18 cellular contexts compared by ENCODE assay signal in the genomic region with DNA sequence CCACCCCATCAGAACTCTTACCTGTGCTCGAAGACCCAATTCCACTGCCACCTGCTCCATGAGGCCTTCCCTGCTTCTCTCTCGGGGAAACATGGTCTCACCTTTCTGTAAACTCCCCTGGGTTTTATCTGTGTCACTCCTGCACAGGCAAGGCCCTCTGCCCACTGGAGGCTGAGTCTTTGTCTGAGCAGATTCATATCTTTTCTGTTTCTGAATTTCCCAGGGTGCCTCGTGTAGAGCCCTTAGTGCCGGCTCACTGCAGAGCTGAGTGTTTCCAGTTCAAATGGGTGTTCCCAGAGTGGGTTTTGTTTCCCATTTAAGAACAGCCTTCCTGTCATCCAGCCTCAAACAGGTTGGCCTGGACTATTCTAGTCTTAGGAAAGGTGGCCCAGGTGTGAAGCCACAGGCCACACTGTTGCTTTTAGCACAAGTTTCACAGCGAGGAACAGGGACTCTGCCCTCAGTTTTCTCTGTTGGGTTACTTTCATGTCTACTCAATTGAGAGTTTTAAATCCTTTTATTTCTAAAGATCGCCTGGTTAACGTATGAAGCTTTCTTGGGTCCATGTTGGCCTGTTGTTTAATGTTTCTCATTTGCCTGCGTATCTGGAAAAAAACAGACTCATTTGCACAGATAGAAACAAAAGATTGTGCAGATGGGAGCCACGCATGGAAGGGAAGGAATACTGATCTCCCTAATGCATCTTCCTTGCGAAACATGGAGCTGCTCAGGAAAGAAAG.
A peak's percentile ranks its signal among the peaks of the same experiment; 100 is the strongest.
DNase-seq lines count a peak whose midpoint lies in the region; ATAC-seq, FAIRE-seq and TF ChIP-seq lines count a peak whose summit lies in the region.
"Had no signal": no experiment of that assay in that cellular context is flagged by ENCODE, and none has a peak within 500 bp of the region (broad histone marks: within the 10 kb centered on the region; RNA-seq: fewer than 3 reads in every experiment).

No MANE protein-coding gene starts in this region.

- peaks cover 7% of the 10 kb centered on the region for H3K4me1 Mint-ChIP-seq in progenitor cell of endocrine pancreas (ENCODE audit: low read depth)

- H3K27me3 ChIP-seq in MM.1S (replicated peaks; ENCODE audit: insufficient read depth, low read length) (no peaks in the 10 kb centered on the region), K562 (ENCODE audit: control insufficient read depth in 2 of 2, insufficient read depth in 2 of 2, low read length in 2 of 2) (no peaks in the 10 kb centered on the region), stomach (no peaks in the 10 kb centered on the region)
- H3K27me3 ChIP-seq: neutrophil, testis had no signal

- H3K4me3 Mint-ChIP-seq in progenitor cell of endocrine pancreas (ENCODE audit: low read depth): no peak overlapping the region

- H3K4me3 ChIP-seq in MM.1S (ENCODE audit: low read length) (no peak overlapping the region), K562 (no peak overlapping the region), stomach (no peak overlapping the region)
- H3K4me3 ChIP-seq: left ventricle myocardium inferior, testis had no signal

- H3K9ac ChIP-seq in MM.1S (ENCODE audit: low read length) (peak overlapping the region; percentile 11; the same call in 1 of the 2 replicates), K562 (ENCODE audit: insufficient read depth in 1 of 2, low read depth in 2 of 2, low read length in 2 of 2) (peak overlapping the region in 1 of 2 experiments; percentile 37; a peak in 1 of 4 replicates)

- no peaks in the 10 kb centered on the region for H3K9me3 Mint-ChIP-seq in progenitor cell of endocrine pancreas (ENCODE audit: low read depth)

- H3K9me2 ChIP-seq in MM.1S (replicated peaks; ENCODE audit: insufficient read depth, low read length): no peaks in the 10 kb centered on the region

- H3K79me2 ChIP-seq in MM.1S (ENCODE audit: low read length) (peaks cover 69% of the 10 kb centered on the region), K562 (ENCODE audit: control insufficient read depth, insufficient read depth, low read length) (no peaks in the 10 kb centered on the region)

- H3K27me3 Mint-ChIP-seq in progenitor cell of endocrine pancreas: no peaks in the 10 kb centered on the region

- TF ChIP-seq EP300 in K562 (IDR thresholded peaks at IDR 0.05; ENCODE audit: low read length): no peak
- TF ChIP-seq EP300 in stomach (IDR thresholded peaks at IDR 0.05): no peak

- TF ChIP-seq CTCF in MM.1S (IDR thresholded peaks at IDR 0.05; ENCODE audit: low read length) (no peak), K562 (IDR thresholded peaks at IDR 0.05 in 2 of 3, conservative IDR thresholded peaks at IDR 0.05 in 1 of 3; ENCODE audit: insufficient read depth in 2 of 3, low read depth in 1 of 3, low read length in 3 of 3) (no peak), progenitor cell of endocrine pancreas (IDR thresholded peaks at IDR 0.05; ENCODE audit: unreplicated experiment) (no peak), stomach (IDR thresholded peaks at IDR 0.05) (no peak)

- H4K20me1 ChIP-seq in MM.1S (ENCODE audit: insufficient read depth, low read length) (no peaks in the 10 kb centered on the region), K562 (replicated peaks; ENCODE audit: control insufficient read depth, insufficient read depth, low read length) (peaks cover 30% of the 10 kb centered on the region; the same call in 1 of the 2 replicates)

- H3F3A ChIP-seq in MM.1S (ENCODE audit: insufficient read depth, low read length): peaks cover 18% of the 10 kb centered on the region

- peaks cover 68% of the 10 kb centered on the region for H3K4me1 ChIP-seq in MM.1S (ENCODE audit: low read length)
- peaks cover 11 to 31% of the 10 kb centered on the region in 2 experiments for H3K4me1 ChIP-seq in K562 (replicated peaks in 1 of 2; ENCODE audit: control insufficient read depth in 2 of 2, insufficient read depth in 2 of 2, low read length in 2 of 2)
- H3K4me1 ChIP-seq in stomach: peaks cover 0 to 27% (median 12%) of the 10 kb centered on the region in 4 donors

- ATAC-seq in K562 (peak; percentile 61), HG02571 (IDR thresholded peaks at IDR 0.05; ENCODE audit: unreplicated experiment) (no peak)
- ATAC-seq: Right ventricle myocardium inferior had no signal

- peak; percentile 15 for FAIRE-seq in K562 (lab: Jason Lieb, UNC)
- FAIRE-seq: A204.1 had no signal

- CTCF ChIA-PET in K562 (lab: Yijun Ruan, JAX; ENCODE audit: low intra/inter-chr PET ratio): no interaction called here

- H3K4me2 ChIP-seq in MM.1S (ENCODE audit: low read depth, low read length): peak overlapping the region; percentile 33
- H3K4me2 ChIP-seq in K562 (ENCODE audit: insufficient read depth, low read length): no peak overlapping the region; the same call in 1 of the 2 replicates

- intact Hi-C loops in K562 (cut with micrococcal nuclease) (no loop called here), stomach (cut with DNase I; ENCODE audit: low total_unique reads) (no loop called here)

- H3K36me3 ChIP-seq in MM.1S (replicated peaks; ENCODE audit: insufficient read depth, low read length) (no peaks in the 10 kb centered on the region), K562 (ENCODE audit: control insufficient read depth, insufficient read depth, low read length) (no peaks in the 10 kb centered on the region; the same call in 2 of the 3 replicates), stomach (no peaks in the 10 kb centered on the region)
- H3K36me3 ChIP-seq: left ventricle myocardium inferior, neutrophil had no signal

- H3K27ac Mint-ChIP-seq in progenitor cell of endocrine pancreas: peak overlapping the region; percentile 1

- peak; percentile 20 for DNase-seq in NK-92 treated with Interleukin-12 subunit alpha and Interleukin-12 subunit beta, amount 100 ng/mL, for 24 hours (lab: John Stamatoyannopoulos, UW)
- DNase-seq in NK-92 (lab: John Stamatoyannopoulos, UW; ENCODE audit: unreplicated experiment) (no peak), MM.1S (peak; percentile 67), K562 (ENCODE audit: extremely low read depth in 1 of 4, low spot score in 3 of 4) (peak in 1 of 4 experiments; percentile 23), progenitor cell of endocrine pancreas (ENCODE audit: low spot score, unreplicated experiment) (no peak), NCI-H1417 treated with DMSO at 0.1 percent for 48 hours (lab: John Stamatoyannopoulos, UW) (no peak), stomach (no peak)
- DNase-seq: activated CD8-positive, alpha-beta memory T cell treated with anti-CD3 and anti-CD28 coated beads, Interleukin-2, amount 50 U/mL, for 4 hours; cortex of kidney; HCEC 1CT; left ventricle myocardium inferior; NCI-H1048; NCI-H774; testis had no signal

- TF ChIP-seq RAD21 in K562 (CRISPR knock-in tag; conservative IDR thresholded peaks at IDR 0.05 in 1 of 2, IDR thresholded peaks at IDR 0.05 in 1 of 2): no peak

- in situ Hi-C loops in K562 (cut with MboI): no loop called here

- H3K27ac ChIP-seq in MM.1S (ENCODE audit: low read length) (peak overlapping the region; percentile 78), K562 (ENCODE audit: extremely low read depth, low read depth, low read length) (no peak overlapping the region), stomach (no peak overlapping the region)
- H3K27ac ChIP-seq: neutrophil, testis had no signal

- 68% methylated on average over 10 of the region's 10 CpGs for WGBS in K562 (ENCODE audit: insufficient coverage, low coverage, missing lambda C conversion rate)
- 87 to 96% (median 93%) methylated on average over 10 of the region's 10 CpGs for WGBS in stomach, 5 donors

- no peaks in the 10 kb centered on the region for H3K9me3 ChIP-seq in MM.1S (replicated peaks; ENCODE audit: insufficient read depth, low read length)
- H3K9me3 ChIP-seq in K562 (replicated peaks; ENCODE audit: control insufficient read depth, insufficient read depth, low read depth, low read length): no peaks in the 10 kb centered on the region
- H3K9me3 ChIP-seq in stomach: no peaks in the 10 kb centered on the region
- H3K9me3 ChIP-seq: left ventricle myocardium inferior, neutrophil, testis had no signal

- BruUV-seq in K562 (replicated peaks; lab: Mats Ljungman, UMichigan): no TSS peak

- TF ChIP-seq POLR2A in K562 (conservative IDR thresholded peaks at IDR 0.05) (no peak), stomach (IDR thresholded peaks at IDR 0.05) (no peak)

- POLR2A ChIA-PET in K562 (lab: Yijun Ruan, JAX): interaction anchor here (0.7 to 1.1 kb wide), 2 partner anchors 12 to 977 kb away, joined by 3 to 4 read pairs; no protein-coding TSS in a partner anchor

- H2AFZ ChIP-seq in MM.1S (ENCODE audit: low read length): no peak overlapping the region
- H2AFZ ChIP-seq in K562 (ENCODE audit: low read depth, low read length): no peak overlapping the region

- H3K36me3 Mint-ChIP-seq in progenitor cell of endocrine pancreas (ENCODE audit: insufficient read depth): peaks cover 3% of the 10 kb centered on the region

- H3K9me1 ChIP-seq in K562 (ENCODE audit: control insufficient read depth, insufficient read depth, low read length): no peaks in the 10 kb centered on the region

TF ChIP-seq in K562, 482 proteins besides CTCF, POLR2A, EP300 and RAD21 (continues in another document):
- TF ChIP-seq, protein P1, sequence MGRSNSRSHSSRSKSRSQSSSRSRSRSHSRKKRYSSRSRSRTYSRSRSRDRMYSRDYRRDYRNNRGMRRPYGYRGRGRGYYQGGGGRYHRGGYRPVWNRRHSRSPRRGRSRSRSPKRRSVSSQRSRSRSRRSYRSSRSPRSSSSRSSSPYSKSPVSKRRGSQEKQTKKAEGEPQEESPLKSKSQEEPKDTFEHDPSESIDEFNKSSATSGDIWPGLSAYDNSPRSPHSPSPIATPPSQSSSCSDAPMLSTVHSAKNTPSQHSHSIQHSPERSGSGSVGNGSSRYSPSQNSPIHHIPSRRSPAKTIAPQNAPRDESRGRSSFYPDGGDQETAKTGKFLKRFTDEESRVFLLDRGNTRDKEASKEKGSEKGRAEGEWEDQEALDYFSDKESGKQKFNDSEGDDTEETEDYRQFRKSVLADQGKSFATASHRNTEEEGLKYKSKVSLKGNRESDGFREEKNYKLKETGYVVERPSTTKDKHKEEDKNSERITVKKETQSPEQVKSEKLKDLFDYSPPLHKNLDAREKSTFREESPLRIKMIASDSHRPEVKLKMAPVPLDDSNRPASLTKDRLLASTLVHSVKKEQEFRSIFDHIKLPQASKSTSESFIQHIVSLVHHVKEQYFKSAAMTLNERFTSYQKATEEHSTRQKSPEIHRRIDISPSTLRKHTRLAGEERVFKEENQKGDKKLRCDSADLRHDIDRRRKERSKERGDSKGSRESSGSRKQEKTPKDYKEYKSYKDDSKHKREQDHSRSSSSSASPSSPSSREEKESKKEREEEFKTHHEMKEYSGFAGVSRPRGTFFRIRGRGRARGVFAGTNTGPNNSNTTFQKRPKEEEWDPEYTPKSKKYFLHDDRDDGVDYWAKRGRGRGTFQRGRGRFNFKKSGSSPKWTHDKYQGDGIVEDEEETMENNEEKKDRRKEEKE (IDR thresholded peaks at IDR 0.05; ENCODE audit: borderline replicate concordance in 1 of 2, control insufficient read depth in 1 of 2, low read depth in 2 of 2, low read length in 1 of 2): no peak
- 0 out of 2 replicates have a peak, but pooled peaks have one; percentile 7 for TF ChIP-seq ZNF316 (IDR thresholded peaks at IDR 0.05)
- peak; percentile 57; the same call in 1 of the 2 replicates for TF ChIP-seq GATA2 (CRISPR knock-in tag; IDR thresholded peaks at IDR 0.05)
- no peak for TF ChIP-seq TEAD2 (tag; IDR thresholded peaks at IDR 0.05)
- no peak for TF ChIP-seq HDAC2 (IDR thresholded peaks at IDR 0.05)
- no peak for TF ChIP-seq ESRRB (CRISPR knock-in tag; IDR thresholded peaks at IDR 0.05; ENCODE audit: borderline replicate concordance)

Comparison
In these comparisons a context has a peak if more than half of its experiments do, and no peak if none do; other contexts are left out.
1. DNase-seq: peak in NK-92 treated with Interleukin-12 subunit alpha and Interleukin-12 subunit beta, amount 100 ng/mL, for 24 hours (single experiment) and MM.1S (single experiment); none in NK-92 (single experiment), progenitor cell of endocrine pancreas (single experiment), NCI-H1417 treated with DMSO at 0.1 percent for 48 hours (single experiment) and stomach (single experiment).